In the genomic region with DNA sequence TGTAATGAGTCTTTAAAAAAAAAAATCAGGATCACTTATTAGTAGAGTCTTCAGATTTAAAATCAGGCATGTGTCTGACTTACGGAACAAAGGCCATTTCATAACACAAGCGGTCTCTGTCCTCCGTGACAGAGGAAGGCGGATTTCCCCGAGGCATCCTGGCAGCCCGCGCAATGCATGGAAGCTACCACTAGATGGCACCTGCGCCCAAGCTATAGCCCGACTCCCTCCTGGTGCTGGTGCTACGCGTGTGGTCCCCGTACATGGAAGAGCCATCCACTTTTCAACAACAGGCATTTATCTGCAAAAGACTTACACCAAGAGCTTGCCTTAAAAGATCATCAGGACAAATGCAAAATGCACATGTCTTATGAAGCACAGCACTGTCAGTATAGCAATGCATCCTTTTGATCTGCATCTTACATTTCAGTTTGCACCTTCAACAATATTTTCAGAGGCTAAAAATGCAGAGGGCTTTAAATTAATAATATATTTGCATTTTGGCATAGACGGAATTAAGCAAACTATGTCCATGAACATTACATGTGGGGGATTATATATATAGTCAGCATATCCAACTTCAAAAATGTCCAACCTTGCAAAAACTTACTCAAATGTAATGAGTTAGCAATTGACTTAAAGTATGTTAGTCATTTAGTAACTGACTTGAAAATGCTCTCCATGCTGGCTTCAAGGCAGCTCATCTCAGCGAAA, we compare ENCODE assay signal across 8 cellular contexts.
A peak's percentile ranks its signal among the peaks of the same experiment; 100 is the strongest.
DNase-seq lines count a peak whose midpoint lies in the region; ATAC-seq and TF ChIP-seq lines count a peak whose summit lies in the region.

No MANE protein-coding gene starts in this region.

- no peaks in the 10 kb centered on the region for H3K9me3 Mint-ChIP-seq in naive thymus-derived CD4-positive, alpha-beta T cell
- H3K9me3 Mint-ChIP-seq in stimulated activated effector memory CD8-positive, alpha-beta T cell treated with anti-CD3 and anti-CD28 coated beads, Interleukin-12 subunit alpha, Interleukin-12 subunit beta, amount 100 ng/mL, for 72 hours, result no peaks in the 10 kb centered on the region

- no TSS peak for BruUV-seq in OCI-LY7 (replicated peaks; lab: Mats Ljungman, UMichigan)

- no peak overlapping the region for H3K4me3 ChIP-seq in OCI-LY7 (ENCODE audit: low read depth, low read length, poor library complexity, severe bottlenecking)
- H3K4me3 ChIP-seq in naive thymus-derived CD4-positive, alpha-beta T cell (ENCODE audit: low read length), result no peak overlapping the region

- TF ChIP-seq CTCF in OCI-LY7 (conservative IDR thresholded peaks at IDR 0.05; ENCODE audit: low read length), result peak; percentile 82

- intact Hi-C loops in OCI-LY7 (cut with micrococcal nuclease; ENCODE audit: unreplicated experiment), result loop anchor here (1.0 to 5.0 kb wide), 3 partner anchors 223 to 310 kb away; no protein-coding TSS in a partner anchor
- intact Hi-C loops in naive thymus-derived CD4-positive, alpha-beta T cell (cut with micrococcal nuclease), result loop anchor here (1.0 to 5.0 kb wide), 5 partner anchors 93 to 584 kb away; no protein-coding TSS in a partner anchor

- no peak for TF ChIP-seq POLR2A in erythroblast (IDR thresholded peaks at IDR 0.05; ENCODE audit: low read length)

- peaks cover 5% of the 10 kb centered on the region; the same call in 1 of the 2 replicates for H3K36me3 ChIP-seq in OCI-LY7 (ENCODE audit: insufficient read depth, low read length)
- peaks cover 0 to 7% (median 0%) of the 10 kb centered on the region in 3 experiments for H3K36me3 ChIP-seq in naive thymus-derived CD4-positive, alpha-beta T cell (ENCODE audit: control insufficient read depth in 2 of 3, insufficient read depth in 3 of 3, low read length in 3 of 3)

- H3K4me1 ChIP-seq in OCI-LY7 (ENCODE audit: insufficient read depth, low read length, poor library complexity, severe bottlenecking), result no peaks in the 10 kb centered on the region
- no peaks in the 10 kb centered on the region for H3K4me1 ChIP-seq in naive thymus-derived CD4-positive, alpha-beta T cell (ENCODE audit: control insufficient read depth in 2 of 2, insufficient read depth in 2 of 2, low read length in 2 of 2)

- H3K27me3 ChIP-seq in naive thymus-derived CD4-positive, alpha-beta T cell (ENCODE audit: control insufficient read depth in 2 of 2, insufficient read depth in 2 of 2, low read length in 2 of 2), result no peaks in the 10 kb centered on the region

- H3K27me3 Mint-ChIP-seq in naive thymus-derived CD4-positive, alpha-beta T cell, result peaks cover 0 to 17% (median 0%) of the 10 kb centered on the region in 5 donors

- 0 out of 2 replicates have a peak, but pooled peaks cover 9% of the 10 kb centered on the region for H4K20me1 ChIP-seq in OCI-LY7 (ENCODE audit: insufficient read depth, low read length)

- H3K9me3 ChIP-seq in OCI-LY7 (ENCODE audit: low read length), result no peaks in the 10 kb centered on the region
- H3K9me3 ChIP-seq in naive thymus-derived CD4-positive, alpha-beta T cell (ENCODE audit: control insufficient read depth in 2 of 3, low read length in 3 of 3), result no peaks in the 10 kb centered on the region

- CTCF ChIA-PET in OCI-LY7 (lab: Charles Lee; ENCODE audit: unreplicated experiment), result no interaction called here
- CTCF ChIA-PET in naive thymus-derived CD4-positive, alpha-beta T cell (lab: Charles Lee), result interaction anchor here (0.5 to 5.5 kb wide), 19 partner anchors 11 to 326 kb away, joined by 3 to 101 read pairs (median 4); no protein-coding TSS in a partner anchor

- peaks cover 0 to 5% (median 0%) of the 10 kb centered on the region in 5 donors for H3K36me3 Mint-ChIP-seq in naive thymus-derived CD4-positive, alpha-beta T cell
- H3K36me3 Mint-ChIP-seq in stimulated activated effector memory CD8-positive, alpha-beta T cell treated with anti-CD3 and anti-CD28 coated beads, Interleukin-12 subunit alpha, Interleukin-12 subunit beta, amount 100 ng/mL, for 72 hours, result no peaks in the 10 kb centered on the region

- H3K79me2 ChIP-seq in OCI-LY7 (ENCODE audit: insufficient read depth, low read depth, low read length), result 0 out of 2 replicates have a peak, but pooled peaks cover 7% of the 10 kb centered on the region

- peak overlapping the region in 1 of 10 donors; percentile 12 for H3K4me3 Mint-ChIP-seq in naive thymus-derived CD4-positive, alpha-beta T cell
- no peak overlapping the region for H3K4me3 Mint-ChIP-seq in stimulated activated effector memory CD8-positive, alpha-beta T cell treated with anti-CD3 and anti-CD28 coated beads, Interleukin-12 subunit alpha, Interleukin-12 subunit beta, amount 100 ng/mL, for 72 hours

- H2AFZ ChIP-seq in OCI-LY7 (ENCODE audit: low read length), result no peak overlapping the region

- POLR2A ChIA-PET in OCI-LY7 (lab: Charles Lee), result no interaction called here
- POLR2A ChIA-PET in naive thymus-derived CD4-positive, alpha-beta T cell (lab: Charles Lee), result interaction anchor here (0.6 to 1.1 kb wide), 2 partner anchors 97 to 311 kb away, joined by 3 read pairs; no protein-coding TSS in a partner anchor

- ATAC-seq in GM21526 (IDR thresholded peaks at IDR 0.05; ENCODE audit: low FRiP score, unreplicated experiment), result peak; percentile 93
- peak; percentile 93 for ATAC-seq in naive thymus-derived CD4-positive, alpha-beta T cell
- ATAC-seq in stimulated activated effector memory CD8-positive, alpha-beta T cell treated with anti-CD3 and anti-CD28 coated beads, Interleukin-12 subunit alpha, Interleukin-12 subunit beta, amount 100 ng/mL, for 72 hours, result peak; percentile 89

- no peak overlapping the region for H3K27ac ChIP-seq in OCI-LY7 (ENCODE audit: low read depth, low read length, poor library complexity, severe bottlenecking)
- no peak overlapping the region for H3K27ac ChIP-seq in naive thymus-derived CD4-positive, alpha-beta T cell (ENCODE audit: low read depth, low read length)

- peaks cover 5 to 38% (median 27%) of the 10 kb centered on the region in 7 donors for H3K4me1 Mint-ChIP-seq in naive thymus-derived CD4-positive, alpha-beta T cell
- peaks cover 19% of the 10 kb centered on the region for H3K4me1 Mint-ChIP-seq in stimulated activated effector memory CD8-positive, alpha-beta T cell treated with anti-CD3 and anti-CD28 coated beads, Interleukin-12 subunit alpha, Interleukin-12 subunit beta, amount 100 ng/mL, for 72 hours

- peak; percentile 57 for DNase-seq in DMS153 (lab: John Stamatoyannopoulos, UW)
- DNase-seq in HUDEP-2 (lab: John Stamatoyannopoulos, UW; ENCODE audit: unreplicated experiment in 76 of 76), result peak in 53 of 76 experiments; percentile 1 to 82 (median 41)
- peak; percentile 46 for DNase-seq in OCI-LY7 (ENCODE audit: low spot score)
- peak; percentile 77 for DNase-seq in activated T-cell treated with anti-CD3 and anti-CD28 coated beads for 24 hours (ENCODE audit: low read depth)
- DNase-seq in erythroblast (lab: John Stamatoyannopoulos, UW), result peak; percentile 73 to 85
- DNase-seq in naive thymus-derived CD4-positive, alpha-beta T cell, result peak; percentile 47 to 78 (median 71)
- DNase-seq in stimulated activated effector memory CD8-positive, alpha-beta T cell treated with anti-CD3 and anti-CD28 coated beads, Interleukin-12 subunit alpha, Interleukin-12 subunit beta, amount 100 ng/mL, for 72 hours (ENCODE audit: low spot score in 2 of 2), result peak; percentile 68 to 82

- H3K27ac Mint-ChIP-seq in naive thymus-derived CD4-positive, alpha-beta T cell, result peak overlapping the region in 2 of 9 donors; percentile 41 to 73
- H3K27ac Mint-ChIP-seq in stimulated activated effector memory CD8-positive, alpha-beta T cell treated with anti-CD3 and anti-CD28 coated beads, Interleukin-12 subunit alpha, Interleukin-12 subunit beta, amount 100 ng/mL, for 72 hours, result no peak overlapping the region

- no peaks in the 10 kb centered on the region for H3K9me2 ChIP-seq in OCI-LY7 (ENCODE audit: insufficient read depth, low read length)

- no peak overlapping the region for H3K4me2 ChIP-seq in OCI-LY7 (ENCODE audit: low read length)
